Comparison of ENCODE assay signal across 32 cellular contexts in genomic region chr12:71994715-71995114, GRCh38. TPM values are rescaled to one million over a fixed set of nuclear protein-coding genes. Genes with fewer than 3 reads are reported as not detected.
"Had no signal": no experiment of that assay in that cellular context is flagged by ENCODE, and none has a peak within 500 bp of the region (broad histone marks: within the 10 kb centered on the region; RNA-seq: fewer than 3 reads in every experiment).

No MANE protein-coding gene starts in this region.

- ATAC-seq: stimulated activated effector memory CD8-positive, alpha-beta T cell treated with anti-CD3 and anti-CD28 coated beads, Interleukin-12 subunit alpha, Interleukin-12 subunit beta, amount 100 ng/mL, for 72 hours; stimulated activated memory B cell treated with anti-CD40 and anti-IgM and Interleukin-4, amounts not matched to agents 10 μg/mL and 1 μg/mL and 100 μg/mL, for 72 hours; stimulated activated naive CD8-positive, alpha-beta T cell treated with anti-CD3 and anti-CD28 coated beads, Interleukin-15, amount 100 ng/mL, for 72 hours; stimulated activated naive CD8-positive, alpha-beta T cell treated with anti-CD3 and anti-CD28 coated beads, Interleukin-15, Interleukin-2, amounts not matched to agents 100 U/mL and 50 U/mL, for 24 hours; upper lobe of right lung had no signal

- H3K4me3 ChIP-seq: stomach, suprapubic skin, testis, thoracic aorta, thyroid gland, tibial artery, tibial nerve, transverse colon, upper lobe of left lung, upper lobe of right lung, uterus, vagina had no signal

- FAIRE-seq: urothelium cell line had no signal

- H3K27ac Mint-ChIP-seq: stimulated activated effector memory CD8-positive, alpha-beta T cell treated with anti-CD3 and anti-CD28 coated beads, Interleukin-12 subunit alpha, Interleukin-12 subunit beta, amount 100 ng/mL, for 72 hours; stimulated activated memory B cell treated with anti-CD40 and anti-IgM and Interleukin-4, amounts not matched to agents 10 μg/mL and 1 μg/mL and 100 μg/mL, for 72 hours; stimulated activated naive CD8-positive, alpha-beta T cell treated with anti-CD3 and anti-CD28 coated beads, Interleukin-15, amount 100 ng/mL, for 72 hours; stimulated activated naive CD8-positive, alpha-beta T cell treated with anti-CD3 and anti-CD28 coated beads, Interleukin-15, Interleukin-2, amounts not matched to agents 100 ng/mL and 50 ng/mL, for 24 hours; type B pancreatic cell had no signal

- H3K27ac ChIP-seq: stomach, suprapubic skin, testis, thoracic aorta, thyroid gland, tibial artery, tibial nerve, transverse colon, upper lobe of left lung, upper lobe of right lung, uterus, vagina had no signal

- DNase-seq: stimulated activated CD4-positive, alpha-beta T cell treated with anti-CD3 and anti-CD28 coated beads, Interleukin-2, amount 100 ng/mL, for 48 hours; stimulated activated CD4-positive, alpha-beta T cell treated with anti-CD3 and anti-CD28 coated beads, Interleukin-4, amount 100 ng/mL, for 1 hour; stimulated activated CD4-positive, alpha-beta T cell treated with anti-CD3 and anti-CD28 coated beads, Interleukin-4, amount 100 ng/mL, for 24 hours; stimulated activated CD4-positive, alpha-beta T cell treated with anti-CD3 and anti-CD28 coated beads, Interleukin-4, amount 100 ng/mL, for 4 hours; stimulated activated CD8-positive, alpha-beta memory T cell treated with anti-CD3 and anti-CD28 coated beads, Interleukin-4, amount 100 ng/mL, for 48 hours; stimulated activated naive CD4-positive, alpha-beta T cell; stimulated activated naive CD4-positive, alpha-beta T cell treated with Interleukin-2 at 50 U/mL for 16 hours; stimulated activated naive CD8-positive, alpha-beta T cell treated with anti-CD3 and anti-CD28 coated beads, Interleukin-15, amount 100 ng/mL, for 72 hours; stimulated activated naive CD8-positive, alpha-beta T cell treated with anti-CD3 and anti-CD28 coated beads, Interleukin-15, Interleukin-2, amounts not matched to agents 100 U/mL and 50 U/mL, for 24 hours; stomach; substantia nigra; testis; thyroid gland; tibial artery; transverse colon; trophoblast cell; upper lobe of left lung; upper lobe of right lung; uterus had no signal

- H3K27me3 ChIP-seq: suprapubic skin, testis, thyroid gland, tibial artery, tibial nerve, transverse colon, upper lobe of left lung, uterus, vagina had no signal

- H3K4me1 ChIP-seq: stomach, suprapubic skin, testis, thyroid gland, tibial artery, tibial nerve, transverse colon, upper lobe of left lung, upper lobe of right lung, uterus, vagina had no signal

- H3K36me3 Mint-ChIP-seq: stimulated activated effector memory CD8-positive, alpha-beta T cell treated with anti-CD3 and anti-CD28 coated beads, Interleukin-12 subunit alpha, Interleukin-12 subunit beta, amount 100 ng/mL, for 72 hours; stimulated activated memory B cell treated with anti-CD40 and anti-IgM and Interleukin-4, amounts not matched to agents 10 μg/mL and 1 μg/mL and 100 μg/mL, for 72 hours; type B pancreatic cell had no signal

- H3K4me1 Mint-ChIP-seq: stimulated activated effector memory CD8-positive, alpha-beta T cell treated with anti-CD3 and anti-CD28 coated beads, Interleukin-12 subunit alpha, Interleukin-12 subunit beta, amount 100 ng/mL, for 72 hours; stimulated activated memory B cell treated with anti-CD40 and anti-IgM and Interleukin-4, amounts not matched to agents 10 μg/mL and 1 μg/mL and 100 μg/mL, for 72 hours; stimulated activated naive CD8-positive, alpha-beta T cell treated with anti-CD3 and anti-CD28 coated beads, Interleukin-15, amount 100 ng/mL, for 72 hours had no signal

- H3K9me3 Mint-ChIP-seq: stimulated activated effector memory CD8-positive, alpha-beta T cell treated with anti-CD3 and anti-CD28 coated beads, Interleukin-12 subunit alpha, Interleukin-12 subunit beta, amount 100 ng/mL, for 72 hours; stimulated activated memory B cell treated with anti-CD40 and anti-IgM and Interleukin-4, amounts not matched to agents 10 μg/mL and 1 μg/mL and 100 μg/mL, for 72 hours; stimulated activated naive CD8-positive, alpha-beta T cell treated with anti-CD3 and anti-CD28 coated beads, Interleukin-15, amount 100 ng/mL, for 72 hours; stimulated activated naive CD8-positive, alpha-beta T cell treated with anti-CD3 and anti-CD28 coated beads, Interleukin-15, Interleukin-2, amounts not matched to agents 100 ng/mL and 50 ng/mL, for 24 hours; type B pancreatic cell had no signal

- H3K27me3 Mint-ChIP-seq: type B pancreatic cell had no signal

- H3K36me3 ChIP-seq: stomach, suprapubic skin, thoracic aorta, thyroid gland, tibial artery, tibial nerve, transverse colon, upper lobe of left lung, upper lobe of right lung, uterus, vagina had no signal

- H3K4me3 Mint-ChIP-seq: stimulated activated effector memory CD8-positive, alpha-beta T cell treated with anti-CD3 and anti-CD28 coated beads, Interleukin-12 subunit alpha, Interleukin-12 subunit beta, amount 100 ng/mL, for 72 hours; stimulated activated memory B cell treated with anti-CD40 and anti-IgM and Interleukin-4, amounts not matched to agents 10 μg/mL and 1 μg/mL and 100 μg/mL, for 72 hours; stimulated activated naive CD8-positive, alpha-beta T cell treated with anti-CD3 and anti-CD28 coated beads, Interleukin-15, amount 100 ng/mL, for 72 hours; stimulated activated naive CD8-positive, alpha-beta T cell treated with anti-CD3 and anti-CD28 coated beads, Interleukin-15, Interleukin-2, amounts not matched to agents 100 ng/mL and 50 ng/mL, for 24 hours; type B pancreatic cell had no signal

- H3K9me3 ChIP-seq: stomach, suprapubic skin, testis, thoracic aorta, thyroid gland, tibial artery, tibial nerve, transverse colon, upper lobe of left lung, upper lobe of right lung, uterus, vagina had no signal

RNA-seq across cellular contexts. Expression of gene TPH2, which starts 56.1 kb away (rescaled TPM):
- total RNA-seq: subcutaneous adipose tissue, suprapubic skin, temporal lobe, thoracic aorta, thyroid gland, tibial nerve, transverse colon, upper lobe of right lung, ureter, urinary bladder, uterus, vagina had no signal
- polyA plus RNA-seq: stomach, urinary bladder had no signal
